ENCODE assay signal across 1 cellular context in the genomic region with DNA sequence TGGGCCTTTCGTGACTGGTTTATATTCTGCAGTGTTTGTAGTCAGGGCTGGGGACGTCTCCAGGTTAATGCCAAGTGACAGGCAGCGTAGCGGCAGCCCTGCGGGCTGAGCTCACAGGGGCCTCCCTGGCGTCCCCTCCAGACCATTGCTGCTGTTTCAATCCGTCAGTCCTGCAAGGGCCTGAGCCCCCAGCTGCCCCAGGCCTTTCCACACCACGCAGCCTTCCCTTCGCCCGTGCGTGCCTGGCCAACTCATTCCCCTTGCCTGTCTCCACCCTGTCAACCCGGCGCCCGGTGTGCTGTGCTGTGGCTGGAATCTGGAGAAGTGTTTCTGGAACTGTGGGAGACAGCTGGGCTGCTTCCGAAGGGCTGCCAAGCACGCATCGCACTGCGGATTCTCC.
TF ChIP-seq lines count a peak whose summit lies in the region.

No MANE protein-coding gene starts in this region.

TF ChIP-seq in WTC11, 78 proteins besides CTCF, POLR2A, EP300 and RAD21:
- no peak for TF ChIP-seq NFE2L1 (CRISPR knock-in tag; IDR thresholded peaks at IDR 0.05)
- TF ChIP-seq, protein P1, sequence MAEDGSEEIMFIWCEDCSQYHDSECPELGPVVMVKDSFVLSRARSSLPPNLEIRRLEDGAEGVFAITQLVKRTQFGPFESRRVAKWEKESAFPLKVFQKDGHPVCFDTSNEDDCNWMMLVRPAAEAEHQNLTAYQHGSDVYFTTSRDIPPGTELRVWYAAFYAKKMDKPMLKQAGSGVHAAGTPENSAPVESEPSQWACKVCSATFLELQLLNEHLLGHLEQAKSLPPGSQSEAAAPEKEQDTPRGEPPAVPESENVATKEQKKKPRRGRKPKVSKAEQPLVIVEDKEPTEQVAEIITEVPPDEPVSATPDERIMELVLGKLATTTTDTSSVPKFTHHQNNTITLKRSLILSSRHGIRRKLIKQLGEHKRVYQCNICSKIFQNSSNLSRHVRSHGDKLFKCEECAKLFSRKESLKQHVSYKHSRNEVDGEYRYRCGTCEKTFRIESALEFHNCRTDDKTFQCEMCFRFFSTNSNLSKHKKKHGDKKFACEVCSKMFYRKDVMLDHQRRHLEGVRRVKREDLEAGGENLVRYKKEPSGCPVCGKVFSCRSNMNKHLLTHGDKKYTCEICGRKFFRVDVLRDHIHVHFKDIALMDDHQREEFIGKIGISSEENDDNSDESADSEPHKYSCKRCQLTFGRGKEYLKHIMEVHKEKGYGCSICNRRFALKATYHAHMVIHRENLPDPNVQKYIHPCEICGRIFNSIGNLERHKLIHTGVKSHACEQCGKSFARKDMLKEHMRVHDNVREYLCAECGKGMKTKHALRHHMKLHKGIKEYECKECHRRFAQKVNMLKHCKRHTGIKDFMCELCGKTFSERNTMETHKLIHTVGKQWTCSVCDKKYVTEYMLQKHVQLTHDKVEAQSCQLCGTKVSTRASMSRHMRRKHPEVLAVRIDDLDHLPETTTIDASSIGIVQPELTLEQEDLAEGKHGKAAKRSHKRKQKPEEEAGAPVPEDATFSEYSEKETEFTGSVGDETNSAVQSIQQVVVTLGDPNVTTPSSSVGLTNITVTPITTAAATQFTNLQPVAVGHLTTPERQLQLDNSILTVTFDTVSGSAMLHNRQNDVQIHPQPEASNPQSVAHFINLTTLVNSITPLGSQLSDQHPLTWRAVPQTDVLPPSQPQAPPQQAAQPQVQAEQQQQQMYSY (CRISPR knock-in tag; IDR thresholded peaks at IDR 0.05) = no peak
- no peak for TF ChIP-seq ZNF121 (CRISPR knock-in tag; IDR thresholded peaks at IDR 0.05)
- TF ChIP-seq NFATC4 (CRISPR knock-in tag; IDR thresholded peaks at IDR 0.05) = no peak
- TF ChIP-seq GRHL2 (CRISPR knock-in tag; IDR thresholded peaks at IDR 0.05; ENCODE audit: insufficient replicate concordance, severe bottlenecking) = no peak
- no peak for TF ChIP-seq SOX15 (CRISPR knock-in tag; IDR thresholded peaks at IDR 0.05)
- no peak for TF ChIP-seq SP1 (CRISPR knock-in tag; conservative IDR thresholded peaks at IDR 0.05)
- TF ChIP-seq TEAD1 (CRISPR knock-in tag; IDR thresholded peaks at IDR 0.05) = no peak
- TF ChIP-seq, protein P2, sequence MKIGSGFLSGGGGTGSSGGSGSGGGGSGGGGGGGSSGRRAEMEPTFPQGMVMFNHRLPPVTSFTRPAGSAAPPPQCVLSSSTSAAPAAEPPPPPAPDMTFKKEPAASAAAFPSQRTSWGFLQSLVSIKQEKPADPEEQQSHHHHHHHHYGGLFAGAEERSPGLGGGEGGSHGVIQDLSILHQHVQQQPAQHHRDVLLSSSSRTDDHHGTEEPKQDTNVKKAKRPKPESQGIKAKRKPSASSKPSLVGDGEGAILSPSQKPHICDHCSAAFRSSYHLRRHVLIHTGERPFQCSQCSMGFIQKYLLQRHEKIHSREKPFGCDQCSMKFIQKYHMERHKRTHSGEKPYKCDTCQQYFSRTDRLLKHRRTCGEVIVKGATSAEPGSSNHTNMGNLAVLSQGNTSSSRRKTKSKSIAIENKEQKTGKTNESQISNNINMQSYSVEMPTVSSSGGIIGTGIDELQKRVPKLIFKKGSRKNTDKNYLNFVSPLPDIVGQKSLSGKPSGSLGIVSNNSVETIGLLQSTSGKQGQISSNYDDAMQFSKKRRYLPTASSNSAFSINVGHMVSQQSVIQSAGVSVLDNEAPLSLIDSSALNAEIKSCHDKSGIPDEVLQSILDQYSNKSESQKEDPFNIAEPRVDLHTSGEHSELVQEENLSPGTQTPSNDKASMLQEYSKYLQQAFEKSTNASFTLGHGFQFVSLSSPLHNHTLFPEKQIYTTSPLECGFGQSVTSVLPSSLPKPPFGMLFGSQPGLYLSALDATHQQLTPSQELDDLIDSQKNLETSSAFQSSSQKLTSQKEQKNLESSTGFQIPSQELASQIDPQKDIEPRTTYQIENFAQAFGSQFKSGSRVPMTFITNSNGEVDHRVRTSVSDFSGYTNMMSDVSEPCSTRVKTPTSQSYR (CRISPR knock-in tag; IDR thresholded peaks at IDR 0.05) = no peak
- TF ChIP-seq, protein P3, sequence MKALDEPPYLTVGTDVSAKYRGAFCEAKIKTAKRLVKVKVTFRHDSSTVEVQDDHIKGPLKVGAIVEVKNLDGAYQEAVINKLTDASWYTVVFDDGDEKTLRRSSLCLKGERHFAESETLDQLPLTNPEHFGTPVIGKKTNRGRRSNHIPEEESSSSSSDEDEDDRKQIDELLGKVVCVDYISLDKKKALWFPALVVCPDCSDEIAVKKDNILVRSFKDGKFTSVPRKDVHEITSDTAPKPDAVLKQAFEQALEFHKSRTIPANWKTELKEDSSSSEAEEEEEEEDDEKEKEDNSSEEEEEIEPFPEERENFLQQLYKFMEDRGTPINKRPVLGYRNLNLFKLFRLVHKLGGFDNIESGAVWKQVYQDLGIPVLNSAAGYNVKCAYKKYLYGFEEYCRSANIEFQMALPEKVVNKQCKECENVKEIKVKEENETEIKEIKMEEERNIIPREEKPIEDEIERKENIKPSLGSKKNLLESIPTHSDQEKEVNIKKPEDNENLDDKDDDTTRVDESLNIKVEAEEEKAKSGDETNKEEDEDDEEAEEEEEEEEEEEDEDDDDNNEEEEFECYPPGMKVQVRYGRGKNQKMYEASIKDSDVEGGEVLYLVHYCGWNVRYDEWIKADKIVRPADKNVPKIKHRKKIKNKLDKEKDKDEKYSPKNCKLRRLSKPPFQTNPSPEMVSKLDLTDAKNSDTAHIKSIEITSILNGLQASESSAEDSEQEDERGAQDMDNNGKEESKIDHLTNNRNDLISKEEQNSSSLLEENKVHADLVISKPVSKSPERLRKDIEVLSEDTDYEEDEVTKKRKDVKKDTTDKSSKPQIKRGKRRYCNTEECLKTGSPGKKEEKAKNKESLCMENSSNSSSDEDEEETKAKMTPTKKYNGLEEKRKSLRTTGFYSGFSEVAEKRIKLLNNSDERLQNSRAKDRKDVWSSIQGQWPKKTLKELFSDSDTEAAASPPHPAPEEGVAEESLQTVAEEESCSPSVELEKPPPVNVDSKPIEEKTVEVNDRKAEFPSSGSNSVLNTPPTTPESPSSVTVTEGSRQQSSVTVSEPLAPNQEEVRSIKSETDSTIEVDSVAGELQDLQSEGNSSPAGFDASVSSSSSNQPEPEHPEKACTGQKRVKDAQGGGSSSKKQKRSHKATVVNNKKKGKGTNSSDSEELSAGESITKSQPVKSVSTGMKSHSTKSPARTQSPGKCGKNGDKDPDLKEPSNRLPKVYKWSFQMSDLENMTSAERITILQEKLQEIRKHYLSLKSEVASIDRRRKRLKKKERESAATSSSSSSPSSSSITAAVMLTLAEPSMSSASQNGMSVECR (CRISPR knock-in tag; IDR thresholded peaks at IDR 0.05; ENCODE audit: borderline replicate concordance) = no peak
- TF ChIP-seq, protein P4, sequence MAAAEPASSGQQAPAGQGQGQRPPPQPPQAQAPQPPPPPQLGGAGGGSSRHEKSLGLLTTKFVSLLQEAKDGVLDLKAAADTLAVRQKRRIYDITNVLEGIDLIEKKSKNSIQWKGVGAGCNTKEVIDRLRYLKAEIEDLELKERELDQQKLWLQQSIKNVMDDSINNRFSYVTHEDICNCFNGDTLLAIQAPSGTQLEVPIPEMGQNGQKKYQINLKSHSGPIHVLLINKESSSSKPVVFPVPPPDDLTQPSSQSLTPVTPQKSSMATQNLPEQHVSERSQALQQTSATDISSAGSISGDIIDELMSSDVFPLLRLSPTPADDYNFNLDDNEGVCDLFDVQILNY (CRISPR knock-in tag; IDR thresholded peaks at IDR 0.05) = no peak
- no peak for TF ChIP-seq SMAD3 (CRISPR knock-in tag; IDR thresholded peaks at IDR 0.05; ENCODE audit: borderline replicate concordance)
- no peak for TF ChIP-seq ZNF396 (CRISPR knock-in tag; IDR thresholded peaks at IDR 0.05; ENCODE audit: borderline replicate concordance)
- no peak for TF ChIP-seq PRRX2 (CRISPR knock-in tag; IDR thresholded peaks at IDR 0.05)
- TF ChIP-seq ZNF317 (CRISPR knock-in tag; IDR thresholded peaks at IDR 0.05; ENCODE audit: borderline replicate concordance, low read depth) = no peak
- TF ChIP-seq TCF7 (CRISPR knock-in tag; IDR thresholded peaks at IDR 0.05; ENCODE audit: low read depth) = no peak
- TF ChIP-seq, protein P5, sequence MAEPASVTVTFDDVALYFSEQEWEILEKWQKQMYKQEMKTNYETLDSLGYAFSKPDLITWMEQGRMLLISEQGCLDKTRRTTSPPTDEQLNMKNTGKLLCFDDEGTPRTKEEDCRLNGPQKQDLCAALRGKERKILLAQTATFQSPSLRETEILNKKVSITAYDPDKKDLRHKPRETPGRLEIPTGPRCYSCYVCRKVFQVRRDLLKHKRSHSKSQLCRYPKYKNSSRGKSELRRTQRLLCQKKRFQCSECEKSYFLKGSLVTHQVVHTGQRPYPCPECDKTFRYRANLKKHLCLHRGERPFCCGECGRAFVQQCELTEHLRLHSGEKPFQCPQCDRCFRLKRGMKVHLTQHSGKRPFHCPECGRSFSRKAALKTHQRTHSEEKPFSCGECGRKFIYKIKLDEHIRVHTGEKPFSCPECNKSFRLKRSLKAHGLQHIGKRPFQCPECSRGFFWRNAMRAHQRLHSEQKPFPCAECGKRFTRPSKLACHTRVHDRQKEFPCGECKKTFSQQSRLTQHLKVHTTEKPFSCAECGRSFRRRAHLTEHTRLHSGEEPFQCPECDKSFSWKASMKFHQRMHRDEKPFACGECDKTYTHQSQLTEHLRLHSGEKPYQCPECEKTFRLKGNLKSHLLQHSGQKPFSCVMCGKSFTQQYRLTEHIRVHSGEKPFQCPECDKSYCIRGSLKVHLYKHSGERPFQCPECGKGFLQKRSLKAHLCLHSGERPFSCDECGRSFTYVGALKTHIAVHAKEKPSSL (CRISPR knock-in tag; conservative IDR thresholded peaks at IDR 0.05) = no peak
